In the genomic region with DNA sequence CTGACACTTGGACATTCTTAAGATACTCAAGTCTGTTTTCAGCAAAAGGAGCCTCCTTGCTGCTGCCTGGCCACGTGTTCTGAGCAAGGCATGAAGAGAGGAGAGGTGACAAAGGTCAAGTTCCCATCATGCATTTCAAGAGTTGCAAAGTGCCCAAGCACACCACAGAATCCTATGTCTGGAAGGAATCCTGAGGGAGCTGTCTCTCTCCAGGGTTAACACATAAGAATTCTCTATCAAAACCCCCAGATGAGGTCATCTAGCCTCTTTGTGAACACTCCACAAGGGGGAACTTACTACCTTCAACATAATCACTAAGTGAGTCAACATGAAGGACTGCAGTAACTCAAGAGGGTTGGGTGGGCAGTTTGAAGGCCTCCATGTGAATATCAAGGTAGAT, we compare ENCODE assay signal across 8 cellular contexts. TPM values are rescaled to one million over a fixed set of nuclear protein-coding genes. Genes with fewer than 3 reads are reported as not detected.
DNase-seq lines count a peak whose midpoint lies in the region; ATAC-seq and TF ChIP-seq lines count a peak whose summit lies in the region.

No MANE protein-coding gene starts in this region.

- no peaks in the 10 kb centered on the region for H3K27me3 ChIP-seq in PC-3 (ENCODE audit: low read length)

- POLR2A ChIA-PET in PC-3 (lab: Charles Lee; ENCODE audit: unreplicated experiment): no interaction called here
- POLR2A ChIA-PET in OCI-LY7 (lab: Charles Lee): interaction anchor here (0.6 to 0.7 kb wide), 2 partner anchors 52 to 128 kb away, joined by 3 read pairs; no protein-coding TSS in a partner anchor

- H3K9me2 ChIP-seq in PC-3 (replicated peaks; ENCODE audit: low read length) (no peaks in the 10 kb centered on the region), OCI-LY7 (ENCODE audit: insufficient read depth, low read length) (no peaks in the 10 kb centered on the region)

- peak; percentile 69 for DNase-seq in GM04503 (ENCODE audit: low read depth)
- DNase-seq in PC-3: peak; percentile 38
- DNase-seq in epithelial cell of esophagus (ENCODE audit: low read depth): peak; percentile 64
- peak; percentile 19 for DNase-seq in posterior vena cava (ENCODE audit: low spot score)
- no peak for DNase-seq in OCI-LY7 (ENCODE audit: low spot score)
- DNase-seq in COLO668 (lab: John Stamatoyannopoulos, UW; ENCODE audit: unreplicated experiment): no peak
- DNase-seq in COR-L47 (lab: John Stamatoyannopoulos, UW): no peak

- H2AFZ ChIP-seq in PC-3 (ENCODE audit: low read length) (no peak overlapping the region), OCI-LY7 (ENCODE audit: low read length) (no peak overlapping the region)

- peaks cover 5% of the 10 kb centered on the region; the same call in 1 of the 2 replicates for H3K36me3 ChIP-seq in PC-3 (ENCODE audit: low read depth, low read length)
- peaks cover 13% of the 10 kb centered on the region; the same call in 1 of the 2 replicates for H3K36me3 ChIP-seq in OCI-LY7 (ENCODE audit: insufficient read depth, low read length)

- H3K4me2 ChIP-seq in PC-3 (ENCODE audit: low read length) (no peak overlapping the region), OCI-LY7 (ENCODE audit: low read length) (no peak overlapping the region)

- no peaks in the 10 kb centered on the region for H3K79me2 ChIP-seq in PC-3 (ENCODE audit: low read length)
- no peaks in the 10 kb centered on the region for H3K79me2 ChIP-seq in OCI-LY7 (ENCODE audit: insufficient read depth, low read depth, low read length)

- H3K4me1 ChIP-seq in PC-3 (ENCODE audit: insufficient read depth, low read length) (peaks cover 11% of the 10 kb centered on the region), OCI-LY7 (ENCODE audit: insufficient read depth, low read length, poor library complexity, severe bottlenecking) (no peaks in the 10 kb centered on the region)

- intact Hi-C loops in PC-3 (cut with micrococcal nuclease): no loop called here
- intact Hi-C loops in posterior vena cava (cut with DNase I): loop anchor here in 1 of 2 donors (10.0 kb wide), 1 partner anchor 79 kb away; no protein-coding TSS in a partner anchor
- intact Hi-C loops in OCI-LY7 (cut with micrococcal nuclease; ENCODE audit: unreplicated experiment): no loop called here

- H3K9me3 ChIP-seq in PC-3 (ENCODE audit: low read length) (no peaks in the 10 kb centered on the region), OCI-LY7 (ENCODE audit: low read length) (no peaks in the 10 kb centered on the region)

- H3K27ac ChIP-seq in PC-3 (ENCODE audit: low read length) (no peak overlapping the region), OCI-LY7 (ENCODE audit: low read depth, low read length, poor library complexity, severe bottlenecking) (no peak overlapping the region)

- TF ChIP-seq CTCF in PC-3 (conservative IDR thresholded peaks at IDR 0.05; ENCODE audit: low read depth, low read length) (0 out of 2 replicates have a peak, but pooled peaks have one; percentile 20), epithelial cell of esophagus (IDR thresholded peaks at IDR 0.05; ENCODE audit: insufficient read depth, low read depth, low read length, missing control alignments) (no peak), OCI-LY7 (conservative IDR thresholded peaks at IDR 0.05; ENCODE audit: low read length) (no peak)

- BruUV-seq in PC-3 (replicated peaks; lab: Mats Ljungman, UMichigan): no TSS peak
- no TSS peak for BruUV-seq in OCI-LY7 (replicated peaks; lab: Mats Ljungman, UMichigan)

- CTCF ChIA-PET in PC-3 (lab: Charles Lee): interaction anchor here (0.6 kb wide), 1 partner anchor 28 kb away, joined by 14 read pairs; no protein-coding TSS in a partner anchor
- CTCF ChIA-PET in OCI-LY7 (lab: Charles Lee; ENCODE audit: unreplicated experiment): no interaction called here

- H3F3A ChIP-seq in PC-3 (ENCODE audit: low read length, unreplicated experiment): no peaks in the 10 kb centered on the region

- H4K20me1 ChIP-seq in PC-3 (ENCODE audit: low read length): no peaks in the 10 kb centered on the region
- no peaks in the 10 kb centered on the region for H4K20me1 ChIP-seq in OCI-LY7 (ENCODE audit: insufficient read depth, low read length)

- no peak overlapping the region for H3K9ac ChIP-seq in PC-3 (ENCODE audit: low read length)

- no peak overlapping the region for H3K4me3 ChIP-seq in PC-3 (ENCODE audit: low read length)
- H3K4me3 ChIP-seq in epithelial cell of esophagus (ENCODE audit: low read length): no peak overlapping the region
- no peak overlapping the region for H3K4me3 ChIP-seq in OCI-LY7 (ENCODE audit: low read depth, low read length, poor library complexity, severe bottlenecking)

- ATAC-seq in PC-3 (no peak), GM18909 (IDR thresholded peaks at IDR 0.05; ENCODE audit: poor library complexity, unreplicated experiment) (no peak)

RNA-seq across cellular contexts. Expression of gene FSCN1, which starts 33.3 kb away (rescaled TPM):
- total RNA-seq in PC-3 (2014; rRNA removed) (318 and 403 TPM in 2 replicates), posterior vena cava (10 to 100 TPM; 40.4 to 63.0 TPM), OCI-LY7 (2022) (0.19 TPM in 1 of 2 replicates, not detected in the other)
- 0.10 TPM in 1 of 2 replicates, not detected in the other for total RNA-seq in OCI-LY7 (2014; rRNA removed; shearing (Covaris generic))

Comparison
In these comparisons a context has a peak if more than half of its experiments do, and no peak if none do; other contexts are left out.
1. DNase-seq: peak in GM04503 (single experiment), PC-3 (single experiment), epithelial cell of esophagus (single experiment) and posterior vena cava (single experiment); none in OCI-LY7 (single experiment), COLO668 (single experiment) and COR-L47 (single experiment).
2. RNA of gene FSCN1, which starts 33.3 kb away (total RNA-seq): 318 to 403 TPM in PC-3 and 40.4 to 63.0 TPM in posterior vena cava; 0.10 to 0.19 TPM in OCI-LY7; every median in the first group is over 10 times any median in the second.